Comparison of ENCODE assay signal across 8 cellular contexts in genomic region chrX:68196939-68197791, GRCh38.
DNase-seq lines count a peak whose midpoint lies in the region; ATAC-seq, FAIRE-seq and TF ChIP-seq lines count a peak whose summit lies in the region.

No MANE protein-coding gene starts in this region.

- no peaks in the 10 kb centered on the region for H3K27me3 ChIP-seq in spleen (replicated peaks in 1 of 7)

- H3K4me1 ChIP-seq in spleen = no peaks in the 10 kb centered on the region

- FAIRE-seq in GM12892 (lab: Jason Lieb, UNC) = peak; percentile 80

- H3K9me3 ChIP-seq in spleen = no peaks in the 10 kb centered on the region

- no peak overlapping the region for H3K4me3 ChIP-seq in spleen

- no peak for TF ChIP-seq POLR2A in GM12892 (IDR thresholded peaks at IDR 0.05; ENCODE audit: low read depth, low read length)
- TF ChIP-seq POLR2A in spleen (IDR thresholded peaks at IDR 0.05) = no peak

- DNase-seq in CD1c-positive myeloid dendritic cell (ENCODE audit: extremely low spot score) (peak; percentile 35), GM12892 (ENCODE audit: insufficient read length) (peak; percentile 13), NCI-H345 (lab: John Stamatoyannopoulos, UW) (peak; percentile 10), anterior cingulate cortex (lab: John Stamatoyannopoulos, UW) (peak in 41 of 58 donors; percentile 0 to 57 (median 26)), hippocampal formation (lab: John Stamatoyannopoulos, UW) (peak; percentile 28 to 50), spleen (no peak)

- intact Hi-C loops in spleen (cut with DNase I; ENCODE audit: low total_unique reads) = no loop called here

- WGBS in spleen, 5 donors = 63 to 77% (median 73%) methylated on average over 5 of the region's 5 CpGs

- peak in 10 of 11 experiments; percentile 6 to 63 (median 42) for TF ChIP-seq CTCF in spleen (IDR thresholded peaks at IDR 0.05 in 8 of 11, conservative IDR thresholded peaks at IDR 0.05 in 3 of 11)

- ATAC-seq in HG02870 (IDR thresholded peaks at IDR 0.05; ENCODE audit: unreplicated experiment) = peak; percentile 91
- ATAC-seq in HG02642 (IDR thresholded peaks at IDR 0.05; ENCODE audit: poor library complexity, unreplicated experiment) = no peak

- no peak overlapping the region for H3K27ac ChIP-seq in spleen

- no peaks in the 10 kb centered on the region for H3K36me3 ChIP-seq in spleen
